ENCODE assay signal across 23 cellular contexts in the genomic region with DNA sequence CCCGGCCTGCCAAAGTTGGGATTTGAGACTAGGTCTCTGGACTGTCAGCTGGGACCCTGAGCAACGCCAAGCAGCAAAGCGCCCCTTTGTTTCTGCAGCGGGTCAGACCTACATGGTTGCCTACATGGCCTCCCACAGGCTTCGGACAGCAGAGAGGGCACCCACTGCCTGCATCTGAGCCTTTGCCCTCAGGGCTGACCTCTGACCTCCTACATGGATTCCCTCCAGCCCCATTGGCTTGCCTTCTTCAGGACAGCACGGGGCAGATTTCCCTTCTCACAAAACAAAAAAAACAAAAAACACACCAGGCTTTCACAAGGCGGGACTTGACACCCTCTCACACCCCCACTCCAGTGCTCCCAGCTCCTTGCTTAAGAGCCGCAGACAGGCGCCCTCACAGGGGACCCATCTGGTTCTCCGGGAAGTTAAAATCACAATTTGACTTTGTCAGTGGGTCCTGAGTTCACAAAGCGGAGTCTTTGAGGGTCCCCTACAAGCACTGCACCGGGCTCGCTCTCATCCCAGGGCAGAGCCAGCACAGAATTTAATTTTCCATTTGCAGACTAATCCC. TPM values are rescaled to one million over a fixed set of nuclear protein-coding genes. Genes with fewer than 3 reads are reported as not detected.
DNase-seq lines count a peak whose midpoint lies in the region; ATAC-seq and TF ChIP-seq lines count a peak whose summit lies in the region.
"Had no signal": no experiment of that assay in that cellular context is flagged by ENCODE, and none has a peak within 500 bp of the region (broad histone marks: within the 10 kb centered on the region; RNA-seq: fewer than 3 reads in every experiment).

No MANE protein-coding gene starts in this region.

- no CpG with 5 or more reads among the region's 13 CpGs for WGBS in H9 (ENCODE audit: extremely low coverage, insufficient read length, low lambda C conversion rate)
- 64% methylated on average over 13 of the region's 13 CpGs for WGBS in liver

- H3K4me1 Mint-ChIP-seq in H9 = peaks cover 22 to 24% of the 10 kb centered on the region in 2 experiments
- H3K4me1 Mint-ChIP-seq in CD4-positive, alpha-beta T cell (ENCODE audit: low read depth) = peaks cover 15% of the 10 kb centered on the region
- H3K4me1 Mint-ChIP-seq in mesothelial cell of epicardium = no peaks in the 10 kb centered on the region

- no peak overlapping the region for H2BK120ac ChIP-seq in H9 (ENCODE audit: low read depth, low read length, poor library complexity, severe bottlenecking)

- H3K9ac ChIP-seq in H9 (ENCODE audit: extremely low read depth, insufficient read length, low read length) = no peak overlapping the region
- H3K9ac ChIP-seq in liver (ENCODE audit: low read depth in 1 of 2, low read length in 2 of 2) = no peak overlapping the region

- H3K36me3 ChIP-seq in liver (ENCODE audit: control insufficient read depth in 4 of 4, insufficient read depth in 3 of 4, low read depth in 1 of 4, low read length in 3 of 4) (no peaks in the 10 kb centered on the region), osteoblast (ENCODE audit: insufficient read depth, low read length) (no peaks in the 10 kb centered on the region)
- H3K36me3 ChIP-seq: MG63, SJSA1 had no signal

- H3K18ac ChIP-seq in H9 (ENCODE audit: insufficient read length, low read depth, low read length) = no peak overlapping the region

- H3K9me3 Mint-ChIP-seq in H9 (peaks cover 6 to 7% of the 10 kb centered on the region in 2 experiments; a peak in 4 of 5 replicates), mesothelial cell of epicardium (peaks cover 6% of the 10 kb centered on the region)
- H3K9me3 Mint-ChIP-seq in CD4-positive, alpha-beta T cell = no peaks in the 10 kb centered on the region

- no peak overlapping the region for H3K4me3 ChIP-seq in liver (ENCODE audit: low read depth in 1 of 3, low read length in 3 of 3)
- no peak overlapping the region for H3K4me3 ChIP-seq in osteoblast (ENCODE audit: insufficient read depth, low read length)
- H3K4me3 ChIP-seq: MG63, SJSA1 had no signal

- no peak overlapping the region for H3K23ac ChIP-seq in H9 (ENCODE audit: insufficient read length, low read depth, low read length)

- H2BK15ac ChIP-seq in H9 (ENCODE audit: low read depth, low read length) = no peak overlapping the region

- no peaks in the 10 kb centered on the region for H3K9me3 ChIP-seq in H9 (ENCODE audit: control insufficient read depth, low read depth, low read length)
- no peaks in the 10 kb centered on the region for H3K9me3 ChIP-seq in liver (ENCODE audit: control insufficient read depth in 4 of 4, low read length in 3 of 4)
- H3K9me3 ChIP-seq in osteoblast (ENCODE audit: low read depth, low read length) = no peaks in the 10 kb centered on the region
- no peaks in the 10 kb centered on the region for H3K9me3 ChIP-seq in CD4-positive, alpha-beta T cell (ENCODE audit: control insufficient read depth, low read length)
- H3K9me3 ChIP-seq: MG63, SJSA1 had no signal

- intact Hi-C loops in CD4-positive, alpha-beta T cell (cut with DNase I, micrococcal nuclease) = no loop called here

- ATAC-seq in CD4-positive, alpha-beta T cell (ENCODE audit: poor library complexity) = no peak

- H3K27ac ChIP-seq in H9 (ENCODE audit: insufficient read length, low read depth, low read length) = no peak overlapping the region
- no peak overlapping the region for H3K27ac ChIP-seq in liver (ENCODE audit: low read depth in 1 of 2, low read length in 2 of 2)
- H3K27ac ChIP-seq in osteoblast (ENCODE audit: low read depth, low read length) = no peak overlapping the region
- H3K27ac ChIP-seq in CD4-positive, alpha-beta T cell (ENCODE audit: low read depth, low read length) = no peak overlapping the region
- H3K27ac ChIP-seq: SJSA1 had no signal

- no peaks in the 10 kb centered on the region for H3K79me1 ChIP-seq in H9 (ENCODE audit: insufficient read depth, low read depth, low read length, poor library complexity, severe bottlenecking)

- no peak overlapping the region for H3K4me3 Mint-ChIP-seq in H9
- H3K4me3 Mint-ChIP-seq in CD4-positive, alpha-beta T cell = no peak overlapping the region
- H3K4me3 Mint-ChIP-seq in mesothelial cell of epicardium = no peak overlapping the region

- H4K5ac ChIP-seq in H9 (ENCODE audit: insufficient read length, low read depth, low read length) = no peak overlapping the region

- CTCF ChIA-PET in CD4-positive, alpha-beta T cell (lab: Charles Lee) = interaction anchor here (1.2 kb wide), 1 partner anchor 28 kb away, joined by 3 read pairs; no protein-coding TSS in a partner anchor

- H3K4me1 ChIP-seq in H9 (ENCODE audit: insufficient read depth, low read length) (0 out of 2 replicates have a peak, but pooled peaks cover 4% of the 10 kb centered on the region), liver (ENCODE audit: control insufficient read depth in 4 of 4, insufficient read depth in 4 of 4, low read length in 3 of 4) (peaks cover 0 to 11% (median 5%) of the 10 kb centered on the region in 4 donors), osteoblast (ENCODE audit: insufficient read depth, low read length) (no peaks in the 10 kb centered on the region)
- H3K4me1 ChIP-seq: SJSA1 had no signal

- H3K14ac ChIP-seq in H9 (ENCODE audit: insufficient read depth, low read length) = no peak overlapping the region

- H3T11ph ChIP-seq in H9 (ENCODE audit: low read length) = no peak overlapping the region

- H3K36me3 Mint-ChIP-seq in H9 (ENCODE audit: insufficient read depth in 1 of 3, low read depth in 3 of 3) = peaks cover 5 to 6% (median 6%) of the 10 kb centered on the region in 3 experiments; a peak in 5 of 7 replicates
- no peaks in the 10 kb centered on the region for H3K36me3 Mint-ChIP-seq in CD4-positive, alpha-beta T cell (ENCODE audit: low read depth)
- no peaks in the 10 kb centered on the region for H3K36me3 Mint-ChIP-seq in mesothelial cell of epicardium

- H3K27me3 Mint-ChIP-seq in H9 (ENCODE audit: low read depth) (peaks cover 6% of the 10 kb centered on the region), mesothelial cell of epicardium (ENCODE audit: low read depth) (peaks cover 42% of the 10 kb centered on the region)
- no peaks in the 10 kb centered on the region for H3K27me3 Mint-ChIP-seq in CD4-positive, alpha-beta T cell

- H2BK12ac ChIP-seq in H9 (ENCODE audit: insufficient read length, low read depth, low read length) = no peak overlapping the region

- H4K20me1 ChIP-seq in H9 (ENCODE audit: control insufficient read depth, insufficient read depth, insufficient read length) (no peaks in the 10 kb centered on the region), osteoblast (ENCODE audit: insufficient read depth, low read length) (no peaks in the 10 kb centered on the region)

- POLR2A ChIA-PET in CD4-positive, alpha-beta T cell (lab: Charles Lee) = no interaction called here

- no peak overlapping the region for H3K56ac ChIP-seq in H9 (ENCODE audit: insufficient read length, low read depth, low read length)

- H2AK5ac ChIP-seq in H9 (ENCODE audit: insufficient read length, low read length) = no peak overlapping the region

- H3K27ac Mint-ChIP-seq in H9 (peak overlapping the region in 2 of 3 experiments; percentile 25 to 42; a peak in 2 of 7 replicates), mesothelial cell of epicardium (no peak overlapping the region)
- H3K27ac Mint-ChIP-seq in CD4-positive, alpha-beta T cell = no peak overlapping the region

- no peak overlapping the region for H2BK20ac ChIP-seq in H9 (ENCODE audit: low read depth, low read length, poor library complexity, severe bottlenecking)

- peak; percentile 38 to 40 for TF ChIP-seq RAD21 in liver (IDR thresholded peaks at IDR 0.05)

- DNase-seq in H9 = no peak
- DNase-seq in ecto neural progenitor cell (ENCODE audit: low spot score) = peak; percentile 86
- peak; percentile 65 for DNase-seq in osteoblast (ENCODE audit: insufficient read length, low spot score, missing footprints)
- no peak for DNase-seq in CD4-positive, alpha-beta T cell
- no peak for DNase-seq in mesothelial cell of epicardium (ENCODE audit: low spot score in 2 of 2, unreplicated experiment in 2 of 2)
- DNase-seq in NCI-H2196 treated with DMSO at 0.1 percent for 48 hours (lab: John Stamatoyannopoulos, UW; ENCODE audit: unreplicated experiment) = no peak
- DNase-seq: DMS153, DND-41, KBM-7, MG63, NCI-H1930, NCI-H2107, NCI-H446, NCI-H526, Right ventricle myocardium superior, RPMI8226 had no signal

- H3K4ac ChIP-seq in H9 (ENCODE audit: low read depth, low read length) = no peak overlapping the region

- H2AFZ ChIP-seq in H9 (ENCODE audit: low read length) (no peak overlapping the region), osteoblast (ENCODE audit: low read length) (no peak overlapping the region)

- H4K91ac ChIP-seq in H9 (ENCODE audit: insufficient read length, low read depth, low read length) = no peak overlapping the region

- H2BK5ac ChIP-seq in H9 (ENCODE audit: insufficient read length, low read length) = no peak overlapping the region

- no peaks in the 10 kb centered on the region for H3K23me2 ChIP-seq in H9 (ENCODE audit: insufficient read length, low read depth, low read length, poor library complexity, severe bottlenecking)

- H3K79me2 ChIP-seq in H9 (ENCODE audit: insufficient read depth, low read length) = no peaks in the 10 kb centered on the region
- H3K79me2 ChIP-seq in osteoblast (ENCODE audit: insufficient read depth, low read length) = no peaks in the 10 kb centered on the region

- no peak overlapping the region for H4K8ac ChIP-seq in H9 (replicated peaks; ENCODE audit: insufficient read length, low read depth, low read length)

- no peak for TF ChIP-seq CTCF in H9 (conservative IDR thresholded peaks at IDR 0.05)
- TF ChIP-seq CTCF in liver (IDR thresholded peaks at IDR 0.05; ENCODE audit: low read depth, low read length, missing input control) = no peak
- no peak for TF ChIP-seq CTCF in osteoblast (IDR thresholded peaks at IDR 0.05; ENCODE audit: extremely low read depth, low read depth, low read length)
- TF ChIP-seq CTCF in CD4-positive, alpha-beta T cell (IDR thresholded peaks at IDR 0.05) = no peak
- no peak for TF ChIP-seq CTCF in mesothelial cell of epicardium (IDR thresholded peaks at IDR 0.05; ENCODE audit: unreplicated experiment)

- no peaks in the 10 kb centered on the region for H3K27me3 ChIP-seq in H9 (ENCODE audit: insufficient read depth, low read length)
- no peaks in the 10 kb centered on the region for H3K27me3 ChIP-seq in liver (ENCODE audit: control insufficient read depth in 4 of 4, insufficient read depth in 4 of 4, low read length in 3 of 4)
- H3K27me3 ChIP-seq in osteoblast (ENCODE audit: insufficient read depth, low read length) = peaks cover 6% of the 10 kb centered on the region
- H3K27me3 ChIP-seq in CD4-positive, alpha-beta T cell (ENCODE audit: control insufficient read depth, insufficient read depth, low read length) = no peaks in the 10 kb centered on the region
- H3K27me3 ChIP-seq: MG63, SJSA1 had no signal

- no peak overlapping the region for H3K4me2 ChIP-seq in H9 (ENCODE audit: insufficient read depth, insufficient read length, low read length)
- no peak overlapping the region for H3K4me2 ChIP-seq in osteoblast (ENCODE audit: insufficient read depth, low read length)

RNA-seq across cellular contexts. Expression of a gene that starts 32.9 kb away (rescaled TPM):
- 0.98 and 1.2 TPM in 2 replicates for total RNA-seq in H9 (2021)
- 1 to 10 TPM; 2.3 to 6.1 TPM for total RNA-seq in liver
- polyA plus RNA-seq in liver = 1 to 10 TPM; 2.0 to 3.0 TPM
- 9.7 and 10.5 TPM in 2 replicates for total RNA-seq in osteoblast
- total RNA-seq in CD4-positive, alpha-beta T cell = 10 to 100 TPM; 26.2 to 28.0 TPM
- 0.38 to 0.51 TPM (median 0.45 TPM) in 3 replicates for total RNA-seq in mesothelial cell of epicardium

RNA-seq across cellular contexts. Expression of a gene that starts 33.2 kb away (rescaled TPM):
- 0.13 and 0.35 TPM in 2 replicates for total RNA-seq in H9 (2021)
- under 1 TPM in 1 of 2 donors, not detected in 1; 0.33 TPM for total RNA-seq in liver
- under 1 TPM in 1 of 2 donors, not detected in 1; 0.36 TPM for polyA plus RNA-seq in liver
- under 0.01 TPM in 2 replicates for total RNA-seq in osteoblast
- under 1 TPM in 1 of 2 experiments, not detected in 1; 0.17 TPM for total RNA-seq in CD4-positive, alpha-beta T cell
- 0.11 TPM in 1 of 3 replicates, not detected in the others for total RNA-seq in mesothelial cell of epicardium
- total RNA-seq: A172, H4, HT-29, LHCN-M2, Right ventricle myocardium superior, SJSA1 had no signal
- polyA plus RNA-seq: BJ had no signal

Comparison
In these comparisons a context has a peak if more than half of its experiments do, and no peak if none do; other contexts are left out.
1. DNase-seq: peak in ecto neural progenitor cell (single experiment) and osteoblast (single experiment); none in H9 (single experiment), CD4-positive, alpha-beta T cell (0 of 10), mesothelial cell of epicardium (0 of 2) and NCI-H2196 treated with DMSO at 0.1 percent for 48 hours (single experiment).
2. H3K27ac Mint-ChIP-seq: peak in H9 (2 of 3); none in CD4-positive, alpha-beta T cell (single experiment) and mesothelial cell of epicardium (single experiment).